ENCODE assay signal across 25 cellular contexts in genomic region chr10:32253821-32254220, GRCh38.
DNase-seq lines count a peak whose midpoint lies in the region; ATAC-seq and TF ChIP-seq lines count a peak whose summit lies in the region.
"Had no signal": no experiment of that assay in that cellular context is flagged by ENCODE, and none has a peak within 500 bp of the region (broad histone marks: within the 10 kb centered on the region; RNA-seq: fewer than 3 reads in every experiment).

No MANE protein-coding gene starts in this region.

- ATAC-seq in HCT116 (peak; percentile 49), left colon (peak; percentile 31), HG02759 (IDR thresholded peaks at IDR 0.05; ENCODE audit: unreplicated experiment) (no peak), HG03159 (IDR thresholded peaks at IDR 0.05; ENCODE audit: unreplicated experiment) (no peak)
- ATAC-seq: sciatic nerve; stimulated activated naive B cell treated with anti-CD40 and anti-IgM and Interleukin-4, amounts not matched to agents 10 μg/mL and 1 μg/mL and 100 μg/mL, for 72 hours had no signal

- TF ChIP-seq EP300 in stomach (IDR thresholded peaks at IDR 0.05) = no peak

- H3K4me1 ChIP-seq in Caco-2 (peaks cover 42% of the 10 kb centered on the region), HCT116 (ENCODE audit: control insufficient read depth in 1 of 2, insufficient read depth in 2 of 2, low read length in 2 of 2) (peaks cover 0 to 23% of the 10 kb centered on the region in 2 experiments; a peak in 3 of 4 replicates), stomach (peaks cover 0 to 8% (median 5%) of the 10 kb centered on the region in 4 donors)
- H3K4me1 ChIP-seq: vagina had no signal

- no peaks in the 10 kb centered on the region for H3K36me3 Mint-ChIP-seq in Caco-2 (ENCODE audit: insufficient read depth, unreplicated experiment)
- H3K36me3 Mint-ChIP-seq: activated CD8-positive, alpha-beta memory T cell treated with anti-CD3 and anti-CD28 coated beads, Interleukin-2, amount 10 ng/mL, durations not matched to agents 7 days and 5 days; activated naive CD4-positive, alpha-beta T cell treated with anti-CD3 and anti-CD28 coated beads, Interleukin-2, amount 50 U/mL, for 24 hours; CD14-positive monocyte; stimulated activated naive B cell treated with anti-CD40 and anti-IgM and Interleukin-4, amounts not matched to agents 10 μg/mL and 1 μg/mL and 100 μg/mL, for 72 hours had no signal

- CTCF ChIA-PET in Caco-2 (lab: Charles Lee) (interaction anchor here (0.8 to 2.2 kb wide), 2 partner anchors 92 to 99 kb away, joined by 3 to 5 read pairs; no protein-coding TSS in a partner anchor), HCT116 (lab: Charles Lee) (interaction anchor here (1.0 to 1.2 kb wide), 2 partner anchors 10 to 92 kb away, joined by 3 to 4 read pairs; no protein-coding TSS in a partner anchor)

- peak overlapping the region; percentile 77 for H3K27ac Mint-ChIP-seq in Caco-2 (ENCODE audit: unreplicated experiment)
- H3K27ac Mint-ChIP-seq: activated B cell treated with CpG ODN at 0.5 μM for 24 hours; stimulated activated naive B cell treated with anti-CD40 and anti-IgM and Interleukin-4, amounts not matched to agents 10 μg/mL and 1 μg/mL and 100 μg/mL, for 72 hours had no signal

- H3K4me2 ChIP-seq in HCT116 (ENCODE audit: low read length) = peak overlapping the region; percentile 47

- no peaks in the 10 kb centered on the region for H3K79me2 ChIP-seq in HCT116 (ENCODE audit: insufficient read depth, low read length)

- H3K4me1 Mint-ChIP-seq in Caco-2 (ENCODE audit: low read depth, unreplicated experiment) = peaks cover 35% of the 10 kb centered on the region

- BruUV-seq in Caco-2 (replicated peaks; lab: Mats Ljungman, UMichigan) (TSS peak; percentile 85), HCT116 (replicated peaks; lab: Mats Ljungman, UMichigan) (no TSS peak)

- no peaks in the 10 kb centered on the region for H3K27me3 ChIP-seq in Caco-2 (replicated peaks; ENCODE audit: control insufficient read depth, insufficient read depth, low read length)
- H3K27me3 ChIP-seq in HCT116 (ENCODE audit: insufficient read depth, low read length) = no peaks in the 10 kb centered on the region
- no peaks in the 10 kb centered on the region for H3K27me3 ChIP-seq in stomach
- H3K27me3 ChIP-seq: heart right ventricle, MG63, vagina had no signal

- H3K9me2 ChIP-seq in HCT116 (ENCODE audit: insufficient read depth) = no peaks in the 10 kb centered on the region

- intact Hi-C loops in Caco-2 (cut with micrococcal nuclease; ENCODE audit: unreplicated experiment) = loop anchor here (1.0 kb wide), 1 partner anchor 92 kb away; no protein-coding TSS in a partner anchor
- intact Hi-C loops in HCT116 (cut with micrococcal nuclease) = no loop called here
- intact Hi-C loops in left colon (cut with DNase I, micrococcal nuclease) = no loop called here
- intact Hi-C loops in stomach (cut with DNase I; ENCODE audit: low total_unique reads) = loop anchor here (10.0 kb wide), 1 partner anchor 111 kb away; no protein-coding TSS in a partner anchor

- peak overlapping the region; percentile 12 for H2AFZ ChIP-seq in HCT116 (ENCODE audit: low read depth, low read length, poor library complexity, severe bottlenecking)

- no peaks in the 10 kb centered on the region for H3K27me3 Mint-ChIP-seq in Caco-2 (ENCODE audit: insufficient read depth, unreplicated experiment)
- H3K27me3 Mint-ChIP-seq: activated B cell treated with CpG ODN at 0.5 μM for 24 hours; activated CD8-positive, alpha-beta memory T cell treated with anti-CD3 and anti-CD28 coated beads, Interleukin-2, amount 10 ng/mL, durations not matched to agents 7 days and 5 days; activated naive CD4-positive, alpha-beta T cell treated with anti-CD3 and anti-CD28 coated beads, Interleukin-2, amount 50 U/mL, for 24 hours; stimulated activated naive B cell treated with anti-CD40 and anti-IgM and Interleukin-4, amounts not matched to agents 10 μg/mL and 1 μg/mL and 100 μg/mL, for 72 hours had no signal

- RAD21 ChIA-PET in HCT116 (lab: Charles Lee; ENCODE audit: low non-redundant PET in 1 of 2, low total read pairs in 2 of 2, uncharacterized antibody in 2 of 2, unreplicated experiment in 2 of 2) = no interaction called here

- POLR2A ChIA-PET in Caco-2 (lab: Charles Lee) (no interaction called here), HCT116 (lab: Charles Lee) (no interaction called here)

- H3K4me3 ChIP-seq in Caco-2 (ENCODE audit: low read depth, low read length) = no peak overlapping the region
- no peak overlapping the region for H3K4me3 ChIP-seq in HCT116 (replicated peaks in 1 of 2; ENCODE audit: low read depth in 1 of 2, low read length in 2 of 2)
- no peak overlapping the region for H3K4me3 ChIP-seq in stomach
- H3K4me3 ChIP-seq: heart right ventricle, MG63, thoracic aorta, vagina had no signal

- peak in 1 of 2 experiments; percentile 37 for DNase-seq in Caco-2
- no peak for DNase-seq in HCT116 (ENCODE audit: low read depth, low spot score)
- peak; percentile 9 for DNase-seq in SK-MEL-5 (ENCODE audit: low read depth, low spot score)
- no peak for DNase-seq in left colon
- DNase-seq in dedifferentiated amniotic fluid mesenchymal stem cell (ENCODE audit: extremely low spot score) = no peak
- DNase-seq in stomach = no peak
- DNase-seq: activated B cell treated with CpG ODN at 0.5 μM for 24 hours; amygdala; effector CD4-positive, alpha-beta T cell; GOT3; heart right ventricle; kidney glomerular epithelial cell; NCI-H2081; Right ventricle myocardium superior; stimulated activated naive B cell treated with anti-CD40 and anti-IgM and Interleukin-4, amounts not matched to agents 10 μg/mL and 1 μg/mL and 100 μg/mL, for 72 hours; SW 1271 had no signal

- TF ChIP-seq CTCF in Caco-2 (IDR thresholded peaks at IDR 0.05; ENCODE audit: insufficient read depth in 1 of 2, low read depth in 1 of 2, low read length in 1 of 2, severe bottlenecking in 1 of 2, unreplicated experiment in 1 of 2) (peak in 1 of 2 experiments; percentile 11), HCT116 (IDR thresholded peaks at IDR 0.05 in 2 of 3, conservative IDR thresholded peaks at IDR 0.05 in 1 of 3; ENCODE audit: borderline replicate concordance in 1 of 3, insufficient read depth in 1 of 3, low read depth in 2 of 3, low read length in 2 of 3) (peak in 1 of 3 experiments; percentile 19; a peak in 1 of 6 replicates), stomach (IDR thresholded peaks at IDR 0.05) (no peak)

- WGBS in stomach, 5 donors = 81 to 90% (median 86%) methylated on average over 2 of the region's 2 CpGs

- 0 out of 2 replicates have a peak, but pooled peaks have one; percentile 11 for TF ChIP-seq RAD21 in HCT116 (IDR thresholded peaks at IDR 0.05; ENCODE audit: low read depth)

- in situ Hi-C loops in SK-MEL-5 (cut with HindIII; ENCODE audit: low pct_unique_long_range_greater_than_20kb, low sequenced_read_pairs) = no loop called here

- H3K9ac ChIP-seq in HCT116 (ENCODE audit: low read length) = no peak overlapping the region

- H3K36me3 ChIP-seq in Caco-2 (ENCODE audit: control insufficient read depth, insufficient read depth, low read length) = no peaks in the 10 kb centered on the region
- no peaks in the 10 kb centered on the region for H3K36me3 ChIP-seq in HCT116 (ENCODE audit: control insufficient read depth in 1 of 2, insufficient read depth in 2 of 2, low read length in 2 of 2)
- H3K36me3 ChIP-seq in stomach = no peaks in the 10 kb centered on the region
- H3K36me3 ChIP-seq: heart right ventricle, MG63, thoracic aorta, vagina had no signal

- H3K9me3 ChIP-seq in Caco-2 (no peaks in the 10 kb centered on the region), HCT116 (ENCODE audit: control insufficient read depth in 1 of 2, insufficient read depth in 1 of 2, low read depth in 1 of 2, low read length in 2 of 2) (no peaks in the 10 kb centered on the region), stomach (no peaks in the 10 kb centered on the region)
- H3K9me3 ChIP-seq: heart right ventricle, MG63, thoracic aorta, vagina had no signal

- H3K27ac ChIP-seq in HCT116 (ENCODE audit: low read depth, low read length) (no peak overlapping the region), stomach (no peak overlapping the region)
- H3K27ac ChIP-seq: heart right ventricle, thoracic aorta, vagina had no signal

- no peak for TF ChIP-seq POLR2A in HCT116 (IDR thresholded peaks at IDR 0.05; ENCODE audit: borderline replicate concordance, extremely low read depth, insufficient read depth, insufficient read length)
- no peak for TF ChIP-seq POLR2A in stomach (IDR thresholded peaks at IDR 0.05)

- H4K20me1 ChIP-seq in HCT116 (ENCODE audit: insufficient read depth) = no peaks in the 10 kb centered on the region

- peak overlapping the region; percentile 62 for H3K4me3 Mint-ChIP-seq in Caco-2 (ENCODE audit: unreplicated experiment)
- H3K4me3 Mint-ChIP-seq: activated B cell treated with CpG ODN at 0.5 μM for 24 hours; activated CD8-positive, alpha-beta memory T cell treated with anti-CD3 and anti-CD28 coated beads, Interleukin-2, amount 10 ng/mL, durations not matched to agents 7 days and 5 days; activated naive CD4-positive, alpha-beta T cell treated with anti-CD3 and anti-CD28 coated beads, Interleukin-2, amount 50 U/mL, for 24 hours; stimulated activated naive B cell treated with anti-CD40 and anti-IgM and Interleukin-4, amounts not matched to agents 10 μg/mL and 1 μg/mL and 100 μg/mL, for 72 hours had no signal

- no peaks in the 10 kb centered on the region for H3K9me3 Mint-ChIP-seq in Caco-2 (ENCODE audit: unreplicated experiment)
- H3K9me3 Mint-ChIP-seq: activated B cell treated with CpG ODN at 0.5 μM for 24 hours; activated naive CD4-positive, alpha-beta T cell treated with anti-CD3 and anti-CD28 coated beads, Interleukin-2, amount 50 U/mL, for 24 hours; stimulated activated naive B cell treated with anti-CD40 and anti-IgM and Interleukin-4, amounts not matched to agents 10 μg/mL and 1 μg/mL and 100 μg/mL, for 72 hours had no signal

TF ChIP-seq in HCT116, 20 proteins besides CTCF, POLR2A, EP300 and RAD21 (continues in another document):
- TF ChIP-seq YY1 (IDR thresholded peaks at IDR 0.05; ENCODE audit: extremely low read depth, insufficient replicate concordance, low read depth, low read length) (no peak), TCF7L2 (IDR thresholded peaks at IDR 0.05; ENCODE audit: borderline replicate concordance, extremely low read depth, insufficient read depth, insufficient read length) (no peak), ATF3 (IDR thresholded peaks at IDR 0.05) (no peak), CEBPB (IDR thresholded peaks at IDR 0.05; ENCODE audit: low read depth) (no peak), EZH2 (IDR thresholded peaks at IDR 0.05) (no peak)
- TF ChIP-seq, protein P1, sequence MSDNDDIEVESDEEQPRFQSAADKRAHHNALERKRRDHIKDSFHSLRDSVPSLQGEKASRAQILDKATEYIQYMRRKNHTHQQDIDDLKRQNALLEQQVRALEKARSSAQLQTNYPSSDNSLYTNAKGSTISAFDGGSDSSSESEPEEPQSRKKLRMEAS (IDR thresholded peaks at IDR 0.05) = no peak

Comparison
In these comparisons a context has a peak if more than half of its experiments do, and no peak if none do; other contexts are left out.
1. ATAC-seq: peak in HCT116 (single experiment) and left colon (single experiment); none in HG02759 (single experiment) and HG03159 (single experiment).
2. intact Hi-C loops: an anchor here in Caco-2 (1.0 kb wide) and stomach (10.0 kb wide); none called in HCT116 and left colon.